ENCODE assay signal across 19 cellular contexts in the genomic region with DNA sequence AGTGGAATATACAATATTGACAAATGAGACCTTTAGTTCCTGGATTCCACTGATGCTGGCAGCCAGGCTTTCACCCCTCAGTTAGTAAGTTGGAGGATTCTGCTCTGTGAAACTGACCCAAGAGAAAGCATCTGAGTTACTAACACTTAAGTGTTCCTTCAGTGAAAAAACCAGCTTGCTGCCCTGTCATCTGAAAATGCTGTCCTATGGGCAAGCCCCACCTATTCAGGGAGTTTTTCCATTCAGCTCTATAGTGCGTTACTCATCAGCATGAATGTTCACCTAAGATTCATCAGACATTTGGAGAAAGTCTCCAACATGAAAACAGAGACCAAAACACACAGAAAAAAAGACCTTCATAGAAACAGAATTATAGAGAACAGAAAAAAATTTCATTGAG.
"Had no signal": no experiment of that assay in that cellular context is flagged by ENCODE, and none has a peak within 500 bp of the region (broad histone marks: within the 10 kb centered on the region; RNA-seq: fewer than 3 reads in every experiment).

No MANE protein-coding gene starts in this region.

- H3K27me3 ChIP-seq: esophagus muscularis mucosa, hepatocyte, stomach, transverse colon had no signal

- H3K79me2 ChIP-seq: hepatocyte had no signal

- H3K27me3 Mint-ChIP-seq: naive thymus-derived CD8-positive, alpha-beta T cell had no signal

- H3K4me3 ChIP-seq: coronary artery, esophagus muscularis mucosa, hepatocyte, mucosa of descending colon, skin epidermis, stomach, thoracic aorta, transverse colon had no signal

- H3K4me3 Mint-ChIP-seq: endodermal cell; naive thymus-derived CD8-positive, alpha-beta T cell; neural crest cell had no signal

- H3K9me3 ChIP-seq: esophagus muscularis mucosa, mucosa of descending colon, stomach, thoracic aorta, transverse colon had no signal

- DNase-seq: effector CD4-positive, alpha-beta T cell; endodermal cell; mucosa of descending colon; naive thymus-derived CD8-positive, alpha-beta T cell; posterior cingulate gyrus; stimulated activated CD4-positive, alpha-beta T cell treated with anti-CD3 and anti-CD28 coated beads, Interleukin-2, amount 100 ng/mL, for 24 hours; stimulated activated CD4-positive, alpha-beta T cell treated with anti-CD3 and anti-CD28 coated beads, Interleukin-4, amount 100 ng/mL, for 4 hours; stimulated activated naive CD4-positive, alpha-beta T cell; stomach; substantia nigra; transverse colon had no signal

- H3K27ac ChIP-seq: coronary artery, esophagus muscularis mucosa, hepatocyte, skin epidermis, stomach, thoracic aorta, transverse colon had no signal

- H3K4me2 ChIP-seq: hepatocyte had no signal

- FAIRE-seq: endothelial cell of umbilical vein had no signal

- H3K9me3 Mint-ChIP-seq: endodermal cell; naive thymus-derived CD8-positive, alpha-beta T cell; neural crest cell had no signal

- H2AFZ ChIP-seq: hepatocyte had no signal

- ATAC-seq: mucosa of descending colon; naive thymus-derived CD8-positive, alpha-beta T cell; sciatic nerve had no signal

- H3K27ac Mint-ChIP-seq: endodermal cell; naive thymus-derived CD8-positive, alpha-beta T cell had no signal

- H3K4me1 Mint-ChIP-seq: naive thymus-derived CD8-positive, alpha-beta T cell had no signal

- H3K4me1 ChIP-seq: transverse colon had no signal
